Comparison of ENCODE assay signal across 30 cellular contexts in genomic region chr3:9345041-9345440, GRCh38.
"Had no signal": no experiment of that assay in that cellular context is flagged by ENCODE, and none has a peak within 500 bp of the region (broad histone marks: within the 10 kb centered on the region; RNA-seq: fewer than 3 reads in every experiment).

No MANE protein-coding gene starts in this region.

- H3K4me1 ChIP-seq: ascending aorta, breast epithelium, gastrocnemius medialis, heart left ventricle had no signal

- H3K36me3 ChIP-seq: ascending aorta, breast epithelium, gastrocnemius medialis had no signal

- H3K27me3 ChIP-seq: ascending aorta, breast epithelium, dorsolateral prefrontal cortex, esophagus muscularis mucosa, foreskin keratinocyte, gastrocnemius medialis, heart left ventricle had no signal

- DNase-seq: activated CD4-positive, alpha-beta memory T cell treated with anti-CD3 and anti-CD28 coated beads, Interleukin-2, amount 10 ng/mL, durations not matched to agents 7 days and 5 days; activated CD4-positive, alpha-beta T cell treated with anti-CD3 and anti-CD28 coated beads for 1 hour; activated CD4-positive, alpha-beta T cell treated with anti-CD3 and anti-CD28 coated beads for 4 hours; activated CD4-positive, alpha-beta T cell treated with anti-CD3 and anti-CD28 coated beads, Interleukin-2, amount 10 ng/mL, durations not matched to agents 7 days and 5 days; activated CD4-positive, alpha-beta T cell treated with anti-CD3 and anti-CD28 coated beads, Interleukin-2, amount 50 U/mL, for 4 hours; activated CD8-positive, alpha-beta memory T cell treated with anti-CD3 and anti-CD28 coated beads, Interleukin-2, amount 50 U/mL, for 48 hours; activated gamma-delta T cell; activated naive CD4-positive, alpha-beta T cell; activated naive CD4-positive, alpha-beta T cell treated with anti-CD3 and anti-CD28 coated beads, Interleukin-2, amount 10 ng/mL, durations not matched to agents 7 days and 5 days; activated naive CD8-positive, alpha-beta T cell treated with anti-CD3 and anti-CD28 coated beads, Interleukin-2, amount 10 ng/mL, durations not matched to agents 7 days and 5 days; activated T-cell treated with anti-CD3 and anti-CD28 coated beads for 4 hours; activated T-cell treated with anti-CD3 and anti-CD28 coated beads, Interleukin-2, amount 50 U/mL, for 24 hours; activated T-cell treated with anti-CD3 and anti-CD28 coated beads, Interleukin-2, amount 50 U/mL, for 72 hours; dorsolateral prefrontal cortex; effector memory CD4-positive, alpha-beta T cell; endodermal cell; erythroblast; gastrocnemius medialis; glutamatergic neuron; heart left ventricle; T-helper 1 cell; T-helper 17 cell; T1000 had no signal

- H3K9me3 ChIP-seq: ascending aorta, breast epithelium, esophagus muscularis mucosa, gastrocnemius medialis, heart left ventricle had no signal

- ATAC-seq: activated naive CD4-positive, alpha-beta T cell treated with anti-CD3 and anti-CD28 coated beads, Interleukin-2, amount 50 U/mL, for 72 hours; activated T-cell treated with anti-CD3 and anti-CD28 coated beads, Interleukin-2, amount 50 U/mL, for 72 hours; foreskin keratinocyte; gastrocnemius medialis; heart left ventricle; T-helper 17 cell; WTC11 had no signal

- H3K4me3 ChIP-seq: ascending aorta, breast epithelium, coronary artery, dorsolateral prefrontal cortex, esophagus muscularis mucosa, gastrocnemius medialis, heart left ventricle had no signal

- H3K27ac ChIP-seq: ascending aorta, breast epithelium, coronary artery, dorsolateral prefrontal cortex, esophagus muscularis mucosa, foreskin keratinocyte, gastrocnemius medialis, heart left ventricle had no signal
